36 cellular contexts compared by ENCODE assay signal in genomic region chrX:153397256-153397960, GRCh38. TPM values are rescaled to one million over a fixed set of nuclear protein-coding genes. Genes with fewer than 3 reads are reported as not detected.
DNase-seq lines count a peak whose midpoint lies in the region.
"Had no signal": no experiment of that assay in that cellular context is flagged by ENCODE, and none has a peak within 500 bp of the region (broad histone marks: within the 10 kb centered on the region; RNA-seq: fewer than 3 reads in every experiment).

No MANE protein-coding gene starts in this region.

- H2BK5ac ChIP-seq in mesenchymal stem cell (ENCODE audit: low read depth, low read length, poor library complexity, severe bottlenecking), result no peak overlapping the region

- no peak overlapping the region for H2AK5ac ChIP-seq in mesenchymal stem cell (ENCODE audit: low read length, severe bottlenecking)

- no peaks in the 10 kb centered on the region for H3K79me1 ChIP-seq in mesenchymal stem cell (replicated peaks; ENCODE audit: low read length, poor library complexity, severe bottlenecking)

- H2BK12ac ChIP-seq in mesenchymal stem cell (ENCODE audit: low read length in 2 of 2), result no peak overlapping the region

- H2BK15ac ChIP-seq in mesenchymal stem cell (ENCODE audit: low read depth, poor library complexity, severe bottlenecking), result no peak overlapping the region

- peaks cover 0 to 47% of the 10 kb centered on the region in 2 experiments for H3K27me3 ChIP-seq in mesenchymal stem cell (ENCODE audit: control insufficient read depth in 1 of 2, insufficient read depth in 1 of 2, low read length in 2 of 2)
- H3K27me3 ChIP-seq: esophagus muscularis mucosa, neural progenitor cell, Peyer's patch, SJSA1 had no signal

- H3K23ac ChIP-seq in mesenchymal stem cell (ENCODE audit: low read length in 2 of 2), result no peak overlapping the region

- WGBS in mesenchymal stem cell, result 80% methylated on average over 27 of the region's 27 CpGs

- intact Hi-C loops in posterior vena cava (cut with DNase I), result no loop called here

- H3K9ac ChIP-seq in mesenchymal stem cell (ENCODE audit: low read length), result no peak overlapping the region
- H3K9ac ChIP-seq: neural progenitor cell, parathyroid adenoma had no signal

- H4K8ac ChIP-seq in mesenchymal stem cell (ENCODE audit: low read length), result no peak overlapping the region

- no peak overlapping the region for H3K4ac ChIP-seq in mesenchymal stem cell (ENCODE audit: low read depth in 1 of 2, low read length in 2 of 2)

- no peak overlapping the region for H2AFZ ChIP-seq in mesenchymal stem cell (ENCODE audit: low read depth, low read length)
- H2AFZ ChIP-seq: neural progenitor cell, parathyroid adenoma had no signal

- peaks cover 3% of the 10 kb centered on the region for H3K9me3 ChIP-seq in mesenchymal stem cell (ENCODE audit: control insufficient read depth, low read length)
- H3K9me3 ChIP-seq: A549, Peyer's patch, SJSA1 had no signal

- H3K18ac ChIP-seq in mesenchymal stem cell (ENCODE audit: low read depth in 1 of 2, low read length in 2 of 2), result no peak overlapping the region

- H3K36me3 ChIP-seq in mesenchymal stem cell (ENCODE audit: control insufficient read depth in 1 of 2, insufficient read depth in 2 of 2, low read depth in 1 of 2, low read length in 2 of 2), result no peaks in the 10 kb centered on the region
- H3K36me3 ChIP-seq: esophagus muscularis mucosa, neural progenitor cell, Peyer's patch, SJSA1, WERI-Rb-1 had no signal

- peak; percentile 82 for DNase-seq in NCI-H2029 (lab: John Stamatoyannopoulos, UW)
- no peak for DNase-seq in NCI-H2029 treated with DMSO at 0.1 percent for 48 hours (lab: John Stamatoyannopoulos, UW)
- DNase-seq in NCI-H1105 treated with DMSO at 0.1 percent for 48 hours (lab: John Stamatoyannopoulos, UW), result peak; percentile 30
- DNase-seq in NCI-H2171 treated with DMSO at 0.1 percent for 48 hours (lab: John Stamatoyannopoulos, UW), result peak; percentile 42
- DNase-seq in posterior vena cava (ENCODE audit: low spot score), result peak; percentile 71
- no peak for DNase-seq in stimulated activated CD4-positive, alpha-beta T cell treated with anti-CD3 and anti-CD28 coated beads, Interleukin-4, amount 100 ng/mL, for 24 hours
- DNase-seq in stimulated activated CD4-positive, alpha-beta T cell treated with anti-CD3 and anti-CD28 coated beads, Interleukin-1b, Interleukin-23, amount 100 ng/mL, for 48 hours, result no peak
- DNase-seq in mesenchymal stem cell, result no peak
- DNase-seq: activated CD4-positive, alpha-beta T cell treated with anti-CD3 and anti-CD28 coated beads for 4 hours; activated naive CD4-positive, alpha-beta T cell treated with anti-CD3 and anti-CD28 coated beads, Interleukin-2, amount 50 U/mL, for 16 hours; activated T-cell treated with anti-CD3 and anti-CD28 coated beads for 4 hours; CD8-positive, alpha-beta memory T cell; cerebellar nuclear complex; foreskin fibroblast; HCEC 1CT; head of caudate nucleus; IMR-90; MV-4-11; NCI-H1930; Peyer's patch; stimulated activated naive CD4-positive, alpha-beta T cell treated with Interleukin-2 at 50 U/mL for 16 hours; T1000; WERI-Rb-1 had no signal

- H2BK120ac ChIP-seq in mesenchymal stem cell (ENCODE audit: low read depth, low read length), result no peak overlapping the region

- no peak overlapping the region for H4K91ac ChIP-seq in mesenchymal stem cell (ENCODE audit: low read length)

- no peak overlapping the region for H3K4me2 ChIP-seq in mesenchymal stem cell (ENCODE audit: low read length, poor library complexity, severe bottlenecking)
- H3K4me2 ChIP-seq: A549, neural progenitor cell had no signal

- H3K4me3 ChIP-seq in mesenchymal stem cell (ENCODE audit: insufficient read depth in 1 of 2, low read depth in 1 of 2, low read length in 2 of 2), result no peak overlapping the region
- H3K4me3 ChIP-seq: A549, esophagus muscularis mucosa, neural progenitor cell, Peyer's patch, SJSA1, skin epidermis had no signal

- no peak overlapping the region for H3K14ac ChIP-seq in mesenchymal stem cell (ENCODE audit: low read length in 2 of 2)

- no peak overlapping the region for H3K27ac ChIP-seq in mesenchymal stem cell (ENCODE audit: low read length, poor library complexity, severe bottlenecking)
- H3K27ac ChIP-seq: A549, esophagus muscularis mucosa, neural progenitor cell, parathyroid adenoma, Peyer's patch, SJSA1, skin epidermis, WERI-Rb-1 had no signal

- no peaks in the 10 kb centered on the region for H3K4me1 ChIP-seq in mesenchymal stem cell (ENCODE audit: control insufficient read depth, insufficient read depth, low read depth, low read length)
- H3K4me1 ChIP-seq: A549, esophagus muscularis mucosa, neural progenitor cell, parathyroid adenoma, Peyer's patch, SJSA1 had no signal

RNA-seq across cellular contexts. Expression of gene PNMA6E, which starts 3.7 kb away (rescaled TPM):
- not detected for total RNA-seq in posterior vena cava
- not detected for polyA plus RNA-seq in mesenchymal stem cell (2013, experiment 1 of 2)
- not detected for polyA plus RNA-seq in mesenchymal stem cell (2013, experiment 2 of 2)
- total RNA-seq: activated T-helper 2 cell treated with anti-CD3 and anti-CD28 coated beads, Interferon-gamma antibody, Interleukin-2, Interleukin-4, amounts not matched to agents 10 μg/mL and 5 μg/mL and 100 μg/mL, durations not matched to agents 14 hours and 24 hours and 36 hours; CD8-positive, alpha-beta memory T cell; dermis microvascular lymphatic vessel endothelial cell; esophagus muscularis mucosa; IMR-90; liver; myocyte; Peyer's patch; SJSA1; temporal lobe; ureter had no signal
- polyA plus RNA-seq: A549; CD8-positive, alpha-beta memory T cell; IMR-90; keratinocyte; liver had no signal

RNA-seq across cellular contexts. Expression of gene ZFP92, which starts 13.9 kb away (rescaled TPM):
- under 1 TPM; 0.65 to 0.90 TPM for total RNA-seq in posterior vena cava
- 0.48 TPM for polyA plus RNA-seq in mesenchymal stem cell (2013, experiment 1 of 2)
- 0.44 TPM for polyA plus RNA-seq in mesenchymal stem cell (2013, experiment 2 of 2)
- total RNA-seq: myocyte, SJSA1 had no signal

RNA-seq across cellular contexts. Expression of gene TREX2, which starts 48.4 kb away (rescaled TPM):
- 1 to 10 TPM in 1 of 2 donors, under 1 TPM in 1; 0.48 to 1.9 TPM for total RNA-seq in posterior vena cava
- 0.03 TPM for polyA plus RNA-seq in mesenchymal stem cell (2013, experiment 1 of 2)
- polyA plus RNA-seq in mesenchymal stem cell (2013, experiment 2 of 2), result 0.10 TPM

Comparison
In these comparisons a context has a peak if more than half of its experiments do, and no peak if none do; other contexts are left out.
1. DNase-seq: peak in NCI-H2029 (single experiment), NCI-H1105 treated with DMSO at 0.1 percent for 48 hours (single experiment), NCI-H2171 treated with DMSO at 0.1 percent for 48 hours (single experiment) and posterior vena cava (single experiment); none in NCI-H2029 treated with DMSO at 0.1 percent for 48 hours (single experiment), stimulated activated CD4-positive, alpha-beta T cell treated with anti-CD3 and anti-CD28 coated beads, Interleukin-4, amount 100 ng/mL, for 24 hours (single experiment), stimulated activated CD4-positive, alpha-beta T cell treated with anti-CD3 and anti-CD28 coated beads, Interleukin-1b, Interleukin-23, amount 100 ng/mL, for 48 hours (single experiment) and mesenchymal stem cell (single experiment).